27 cellular contexts compared by ENCODE assay signal in the genomic region with DNA sequence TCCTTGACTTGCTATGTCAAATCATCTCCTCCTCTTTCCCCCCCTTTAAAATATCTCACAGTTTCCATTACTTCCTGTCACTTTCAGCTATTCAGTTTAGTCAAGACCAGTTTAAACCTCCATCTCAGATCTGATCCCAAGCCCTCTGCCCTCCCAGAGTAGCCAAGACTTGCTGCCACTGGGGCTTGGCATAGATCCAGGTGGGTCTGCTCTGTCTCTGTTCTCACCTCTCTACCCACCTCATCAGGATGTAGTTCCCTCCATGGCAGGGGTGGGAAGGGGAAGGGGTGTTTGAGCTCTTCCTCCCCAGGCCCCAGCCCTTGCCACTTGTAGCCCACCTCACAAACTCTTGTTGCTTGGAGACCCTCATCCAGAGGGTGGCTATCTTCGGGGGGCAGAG. TPM values are rescaled to one million over a fixed set of nuclear protein-coding genes. Genes with fewer than 3 reads are reported as not detected.
DNase-seq lines count a peak whose midpoint lies in the region; TF ChIP-seq lines count a peak whose summit lies in the region.
"Had no signal": no experiment of that assay in that cellular context is flagged by ENCODE, and none has a peak within 500 bp of the region (broad histone marks: within the 10 kb centered on the region; RNA-seq: fewer than 3 reads in every experiment).

No MANE protein-coding gene starts in this region.

- no peak overlapping the region for H3K4me3 ChIP-seq in hepatocyte
- H3K4me3 ChIP-seq in stomach: no peak overlapping the region
- H3K4me3 ChIP-seq in thyroid gland (replicated peaks in 1 of 3): no peak overlapping the region
- H3K4me3 ChIP-seq: dorsolateral prefrontal cortex had no signal

- H3K9me3 ChIP-seq in hepatocyte (ENCODE audit: low read depth) (no peaks in the 10 kb centered on the region), stomach (peaks cover 0 to 5% (median 2%) of the 10 kb centered on the region in 4 donors), thyroid gland (no peaks in the 10 kb centered on the region)

- no peaks in the 10 kb centered on the region for H4K20me1 ChIP-seq in hepatocyte (ENCODE audit: insufficient read depth, poor library complexity, severe bottlenecking)

- no peak overlapping the region for H3K4me3 Mint-ChIP-seq in activated T-cell treated with anti-CD3 and anti-CD28 coated beads, Interleukin-2, amount 50 U/mL, for 24 hours
- H3K4me3 Mint-ChIP-seq: CD4-positive, alpha-beta memory T cell; nephron; stimulated activated naive CD8-positive, alpha-beta T cell treated with anti-CD3 and anti-CD28 coated beads, Interleukin-15, Interleukin-2, amounts not matched to agents 100 ng/mL and 50 ng/mL, for 24 hours; T-helper 17 cell had no signal

- intact Hi-C loops in stomach (cut with DNase I; ENCODE audit: low total_unique reads): no loop called here
- intact Hi-C loops in thyroid gland (cut with DNase I): no loop called here

- no peak for TF ChIP-seq POLR2A in stomach (IDR thresholded peaks at IDR 0.05)
- no peak for TF ChIP-seq POLR2A in thyroid gland (IDR thresholded peaks at IDR 0.05)

- H3K27ac Mint-ChIP-seq in activated T-cell treated with anti-CD3 and anti-CD28 coated beads, Interleukin-2, amount 50 U/mL, for 24 hours: no peak overlapping the region
- H3K27ac Mint-ChIP-seq: CD4-positive, alpha-beta memory T cell; stimulated activated naive CD8-positive, alpha-beta T cell treated with anti-CD3 and anti-CD28 coated beads, Interleukin-15, Interleukin-2, amounts not matched to agents 100 ng/mL and 50 ng/mL, for 24 hours; T-helper 17 cell had no signal

- peaks cover 34% of the 10 kb centered on the region for H3K4me1 ChIP-seq in hepatocyte (ENCODE audit: insufficient read depth)
- H3K4me1 ChIP-seq in stomach: peaks cover 0 to 57% (median 32%) of the 10 kb centered on the region in 4 donors
- H3K4me1 ChIP-seq in thyroid gland: peaks cover 20% of the 10 kb centered on the region in 2 donors

- H3K36me3 ChIP-seq in hepatocyte (replicated peaks; ENCODE audit: insufficient read depth, low read depth) (no peaks in the 10 kb centered on the region), stomach (no peaks in the 10 kb centered on the region), thyroid gland (no peaks in the 10 kb centered on the region)

- no peaks in the 10 kb centered on the region for H3K4me1 Mint-ChIP-seq in activated T-cell treated with anti-CD3 and anti-CD28 coated beads, Interleukin-2, amount 50 U/mL, for 24 hours (ENCODE audit: low read depth)
- H3K4me1 Mint-ChIP-seq: CD4-positive, alpha-beta memory T cell; T-helper 17 cell had no signal

- TF ChIP-seq EP300 in stomach (IDR thresholded peaks at IDR 0.05): no peak

- H3K27me3 Mint-ChIP-seq in activated T-cell treated with anti-CD3 and anti-CD28 coated beads, Interleukin-2, amount 50 U/mL, for 24 hours: peaks cover 26% of the 10 kb centered on the region

- no peaks in the 10 kb centered on the region for H3K79me2 ChIP-seq in hepatocyte

- DNase-seq in hepatocyte (ENCODE audit: low spot score) (no peak), stomach (no peak), thyroid gland (no peak)
- no peak for DNase-seq in activated T-cell treated with anti-CD3 and anti-CD28 coated beads, Interleukin-2, amount 50 U/mL, for 24 hours
- DNase-seq in NK-92 treated with Interleukin-12 subunit alpha and Interleukin-12 subunit beta, amount 100 ng/mL, for 24 hours (lab: John Stamatoyannopoulos, UW): no peak
- DNase-seq: activated CD4-positive, alpha-beta T cell treated with anti-CD3 and anti-CD28 coated beads, Interleukin-2, amount 50 U/mL, for 1 hour; activated CD8-positive, alpha-beta memory T cell treated with anti-CD3 and anti-CD28 coated beads, Interleukin-2, amount 50 U/mL, for 4 hours; activated effector memory CD4-positive, alpha-beta T cell treated with anti-CD3 and anti-CD28 coated beads, Interleukin-2, amount 50 U/mL, for 16 hours; CD4-positive, alpha-beta memory T cell; DMS79; dorsolateral prefrontal cortex; foreskin melanocyte; H7; kidney glomerular epithelial cell; mesendoderm; NCI-H1694 treated with DMSO at 0.1 percent for 48 hours; NCI-H2227 treated with DMSO at 0.1 percent for 48 hours; NCI-H748 treated with DMSO at 0.1 percent for 48 hours; posterior cingulate gyrus; SHP77 treated with DMSO at 0.1 percent for 48 hours; small intestine; stimulated activated CD4-positive, alpha-beta T cell treated with anti-CD3 and anti-CD28 coated beads, Interleukin-2, amount 100 ng/mL, for 48 hours; T-helper 17 cell had no signal

- peaks cover 4% of the 10 kb centered on the region for H3K9me3 Mint-ChIP-seq in activated T-cell treated with anti-CD3 and anti-CD28 coated beads, Interleukin-2, amount 50 U/mL, for 24 hours

- H3K27ac ChIP-seq in C4-2B: peak overlapping the region; percentile 18
- peak overlapping the region; percentile 95; the same call in 1 of the 2 replicates for H3K27ac ChIP-seq in VCaP
- H3K27ac ChIP-seq in hepatocyte: peak overlapping the region; percentile 80
- H3K27ac ChIP-seq in stomach: peak overlapping the region in 4 of 5 donors; percentile 3 to 85 (median 36)
- no peak overlapping the region for H3K27ac ChIP-seq in thyroid gland

- H3K4me2 ChIP-seq in hepatocyte: no peak overlapping the region

- no peaks in the 10 kb centered on the region for H3K9me2 ChIP-seq in hepatocyte (replicated peaks; ENCODE audit: insufficient read depth)

- 67% methylated on average over 1 of the region's 1 CpG for WGBS in hepatocyte (ENCODE audit: low lambda C conversion rate, missing lambda C conversion rate)
- 69 to 89% (median 86%) methylated on average over 1 of the region's 1 CpG for WGBS in stomach, 5 donors
- 80 to 100% methylated on average over 1 of the region's 1 CpG for WGBS in thyroid gland, 2 donors

- H3K36me3 Mint-ChIP-seq in activated T-cell treated with anti-CD3 and anti-CD28 coated beads, Interleukin-2, amount 50 U/mL, for 24 hours (ENCODE audit: low read depth): no peaks in the 10 kb centered on the region
- H3K36me3 Mint-ChIP-seq: CD4-positive, alpha-beta memory T cell had no signal

- H2AFZ ChIP-seq in hepatocyte: no peak overlapping the region

- no peaks in the 10 kb centered on the region for H3K27me3 ChIP-seq in hepatocyte
- no peaks in the 10 kb centered on the region for H3K27me3 ChIP-seq in stomach
- no peaks in the 10 kb centered on the region for H3K27me3 ChIP-seq in thyroid gland
- H3K27me3 ChIP-seq: dorsolateral prefrontal cortex had no signal

- TF ChIP-seq CTCF in C4-2B (conservative IDR thresholded peaks at IDR 0.05) (no peak), VCaP (conservative IDR thresholded peaks at IDR 0.05) (no peak), hepatocyte (IDR thresholded peaks at IDR 0.05; ENCODE audit: poor library complexity) (no peak), stomach (IDR thresholded peaks at IDR 0.05) (no peak), thyroid gland (IDR thresholded peaks at IDR 0.05) (no peak)

RNA-seq across cellular contexts. Expression of a gene that starts 22.0 kb away (rescaled TPM):
- total RNA-seq in hepatocyte: 45.0 and 65.7 TPM in 2 replicates
- 9.6 and 20.2 TPM in 2 replicates for polyA plus RNA-seq in hepatocyte
- 10 to 100 TPM in 3 of 5 donors, 1 to 10 TPM in 2; 1.2 to 50.0 (median 12.8) TPM for total RNA-seq in stomach
- polyA plus RNA-seq in stomach: 10 to 100 TPM in 2 of 3 donors, 1 to 10 TPM in 1; 8.4 to 21.1 (median 13.9) TPM
- 1 to 10 TPM; 2.1 to 4.4 (median 2.7) TPM for total RNA-seq in thyroid gland
- total RNA-seq: CD4-positive, alpha-beta memory T cell had no signal
- polyA plus RNA-seq: CD4-positive, alpha-beta memory T cell had no signal

Comparison
In these comparisons a context has a peak if more than half of its experiments do, and no peak if none do; other contexts are left out.
1. H3K27ac ChIP-seq: peak in C4-2B (single experiment), VCaP (single experiment), hepatocyte (single experiment) and stomach (4 of 5); none in thyroid gland (0 of 3).